In genomic region chr7:105230486-105230885, GRCh38 we compare ENCODE assay signal across 26 cellular contexts.
DNase-seq lines count a peak whose midpoint lies in the region; ATAC-seq, FAIRE-seq and TF ChIP-seq lines count a peak whose summit lies in the region.
"Had no signal": no experiment of that assay in that cellular context is flagged by ENCODE, and none has a peak within 500 bp of the region (broad histone marks: within the 10 kb centered on the region; RNA-seq: fewer than 3 reads in every experiment).

No MANE protein-coding gene starts in this region.

- TF ChIP-seq CTCF in WTC11 (IDR thresholded peaks at IDR 0.05), result no peak
- TF ChIP-seq CTCF in epithelial cell of esophagus (IDR thresholded peaks at IDR 0.05; ENCODE audit: insufficient read depth, low read depth, low read length, missing control alignments), result no peak

- intact Hi-C loops in posterior vena cava (cut with DNase I), result no loop called here

- H3K4me3 Mint-ChIP-seq in WTC11 (no peak overlapping the region), memory B cell (no peak overlapping the region)
- H3K4me3 Mint-ChIP-seq: B cell; CD8-positive, alpha-beta T cell; IgD-negative memory B cell had no signal

- peaks cover 27% of the 10 kb centered on the region for H3K4me1 Mint-ChIP-seq in WTC11
- peaks cover 23% of the 10 kb centered on the region for H3K4me1 Mint-ChIP-seq in memory B cell

- no peak for ATAC-seq in WTC11
- ATAC-seq in memory B cell (ENCODE audit: low read depth), result no peak
- ATAC-seq in GM18519 (IDR thresholded peaks at IDR 0.05; ENCODE audit: low FRiP score, unreplicated experiment), result no peak
- ATAC-seq: A549; CD8-positive, alpha-beta T cell; SK-N-SH treated with all-trans-retinoic acid at 6 μM for 48 hours had no signal

- H3K4me3 ChIP-seq in epithelial cell of esophagus (ENCODE audit: low read length), result no peak overlapping the region
- H3K4me3 ChIP-seq: A549 had no signal

- POLR2A ChIA-PET in WTC11 (lab: Charles Lee), result no interaction called here

- no peak for DNase-seq in WTC11 (ENCODE audit: low spot score)
- DNase-seq in epithelial cell of esophagus (ENCODE audit: low read depth), result peak; percentile 88
- no peak for DNase-seq in memory B cell (ENCODE audit: low spot score in 2 of 2)
- DNase-seq in GF-D8 (lab: John Stamatoyannopoulos, UW), result no peak
- DNase-seq in posterior vena cava (ENCODE audit: low spot score), result no peak
- no peak for DNase-seq in SHP77 (lab: John Stamatoyannopoulos, UW)
- DNase-seq: Caco-2; CD8-positive, alpha-beta T cell; DMS79 treated with DMSO at 0.1 percent for 48 hours; H7; NCI-H1048; NCI-H1417; NCI-H1694; NCI-H2029 treated with DMSO at 0.1 percent for 48 hours; NCI-H2227 treated with DMSO at 0.1 percent for 48 hours; NCI-H510A; NCI-H69; RPMI8226; SIG-M5 had no signal

- FAIRE-seq in G401.6 (lab: Jason Lieb, UNC), result peak; percentile 6
- FAIRE-seq: A549, GM18507 had no signal

- H3K27ac Mint-ChIP-seq in WTC11, result peak overlapping the region; percentile 14; the same call in 1 of the 2 replicates
- peak overlapping the region; percentile 26 for H3K27ac Mint-ChIP-seq in memory B cell
- H3K27ac Mint-ChIP-seq: B cell; CD8-positive, alpha-beta T cell had no signal

- CTCF ChIA-PET in WTC11 (lab: Charles Lee), result interaction anchor here (1.0 kb wide), 1 partner anchor 147 kb away, joined by 3 read pairs; no protein-coding TSS in a partner anchor

- peaks cover 7% of the 10 kb centered on the region; the same call in 1 of the 2 replicates for H3K9me3 Mint-ChIP-seq in WTC11
- peaks cover 2% of the 10 kb centered on the region for H3K9me3 Mint-ChIP-seq in memory B cell

- no peaks in the 10 kb centered on the region for H3K27me3 Mint-ChIP-seq in WTC11 (ENCODE audit: low read depth)
- no peaks in the 10 kb centered on the region for H3K27me3 Mint-ChIP-seq in memory B cell
- H3K27me3 Mint-ChIP-seq: B cell, IgD-negative memory B cell had no signal

- H3K36me3 Mint-ChIP-seq in WTC11 (no peaks in the 10 kb centered on the region), memory B cell (peaks cover 33% of the 10 kb centered on the region)

TF ChIP-seq in WTC11, 78 proteins besides CTCF, POLR2A, EP300 and RAD21:
- TF ChIP-seq E2F1 (CRISPR knock-in tag; IDR thresholded peaks at IDR 0.05), result no peak
- no peak for TF ChIP-seq CREM (CRISPR knock-in tag; IDR thresholded peaks at IDR 0.05)
- TF ChIP-seq SP1 (CRISPR knock-in tag; conservative IDR thresholded peaks at IDR 0.05), result no peak
- TF ChIP-seq KAT7 (CRISPR knock-in tag; IDR thresholded peaks at IDR 0.05; ENCODE audit: borderline replicate concordance), result no peak
- TF ChIP-seq MXD4 (CRISPR knock-in tag; IDR thresholded peaks at IDR 0.05; ENCODE audit: borderline replicate concordance), result no peak
- no peak for TF ChIP-seq PRDM15 (CRISPR knock-in tag; IDR thresholded peaks at IDR 0.05)
- TF ChIP-seq JAZF1 (CRISPR knock-in tag; IDR thresholded peaks at IDR 0.05), result no peak
- TF ChIP-seq GTF2I (CRISPR knock-in tag; conservative IDR thresholded peaks at IDR 0.05), result no peak
- TF ChIP-seq ELF4 (CRISPR knock-in tag; IDR thresholded peaks at IDR 0.05; ENCODE audit: low read depth), result no peak
- TF ChIP-seq HMGXB4 (CRISPR knock-in tag; IDR thresholded peaks at IDR 0.05), result no peak
